ENCODE assay signal across 22 cellular contexts in genomic region chr16:27811881-27812280, GRCh38.
"Had no signal": no experiment of that assay in that cellular context is flagged by ENCODE, and none has a peak within 500 bp of the region (broad histone marks: within the 10 kb centered on the region; RNA-seq: fewer than 3 reads in every experiment).

No MANE protein-coding gene starts in this region.

- H3K27me3 ChIP-seq: dorsolateral prefrontal cortex, gastrocnemius medialis, pancreas, right lobe of liver, transverse colon had no signal

- H3K9me3 ChIP-seq: gastrocnemius medialis, lower lobe of right lung, pancreas, prostate gland, right lobe of liver, transverse colon had no signal

- H3K4me1 ChIP-seq: esophagus muscularis mucosa, gastrocnemius medialis, left lung, lower lobe of right lung, pancreas, prostate gland, right lobe of liver, transverse colon had no signal

- H3K4me1 Mint-ChIP-seq: memory B cell, naive B cell, nephron had no signal

- H3K36me3 Mint-ChIP-seq: memory B cell had no signal

- H3K4me3 ChIP-seq: dorsolateral prefrontal cortex, esophagus muscularis mucosa, gastrocnemius medialis, left lung, lower lobe of right lung, pancreas, prostate gland, right lobe of liver, skin epidermis, transverse colon had no signal

- DNase-seq: caudate nucleus; cortex of kidney; effector memory CD4-positive, alpha-beta T cell; gastrocnemius medialis; left lung; lower lobe of right lung; midbrain; naive B cell; occipital lobe; retina; stimulated activated CD4-positive, alpha-beta T cell treated with anti-CD3 and anti-CD28 coated beads, Interleukin-12 subunit alpha, Interleukin-12 subunit beta, amount 100 ng/mL, for 4 hours; stimulated activated naive CD8-positive, alpha-beta T cell treated with anti-CD3 and anti-CD28 coated beads, Interleukin-15, Interleukin-2, amounts not matched to agents 100 U/mL and 50 U/mL, for 24 hours; transverse colon had no signal

- H3K36me3 ChIP-seq: esophagus muscularis mucosa, gastrocnemius medialis, left lung, lower lobe of right lung, pancreas, prostate gland, right lobe of liver, transverse colon had no signal

- H3K27ac ChIP-seq: dorsolateral prefrontal cortex, epithelial cell of prostate, esophagus muscularis mucosa, gastrocnemius medialis, left lung, lower lobe of right lung, pancreas, prostate gland, right lobe of liver, skin epidermis, transverse colon had no signal

- ATAC-seq: gastrocnemius medialis; left lung; lower lobe of right lung; pancreas; right lobe of liver; stimulated activated naive CD8-positive, alpha-beta T cell treated with anti-CD3 and anti-CD28 coated beads, Interleukin-15, Interleukin-2, amounts not matched to agents 100 U/mL and 50 U/mL, for 24 hours had no signal

- H3K27ac Mint-ChIP-seq: memory B cell, nephron had no signal

- H3K4me3 Mint-ChIP-seq: memory B cell, nephron had no signal
